Comparison of ENCODE assay signal across 17 cellular contexts in genomic region chr16:70480127-70481105, GRCh38. TPM values are rescaled to one million over a fixed set of nuclear protein-coding genes. Genes with fewer than 3 reads are reported as not detected.
A peak's percentile ranks its signal among the peaks of the same experiment; 100 is the strongest.
DNase-seq lines count a peak whose midpoint lies in the region; FAIRE-seq and TF ChIP-seq lines count a peak whose summit lies in the region.
"Had no signal": no experiment of that assay in that cellular context is flagged by ENCODE, and none has a peak within 500 bp of the region (broad histone marks: within the 10 kb centered on the region; RNA-seq: fewer than 3 reads in every experiment).

No MANE protein-coding gene starts in this region.

- H3K4me3 ChIP-seq in kidney (ENCODE audit: low read length in 2 of 2) = no peak overlapping the region

- intact Hi-C loops in Calu3 (cut with micrococcal nuclease; ENCODE audit: unreplicated experiment) = no loop called here
- intact Hi-C loops in kidney (cut with DNase I) = no loop called here

- peaks cover 14% of the 10 kb centered on the region for H3K4me1 Mint-ChIP-seq in Calu3 (ENCODE audit: low read depth, unreplicated experiment)

- FAIRE-seq in kidney (lab: Jason Lieb, UNC) = no peak
- FAIRE-seq: GM18507, HepG2, urothelium cell line had no signal

- no peaks in the 10 kb centered on the region for H3K9me3 ChIP-seq in kidney (ENCODE audit: control insufficient read depth in 1 of 2, low read length in 2 of 2)
- H3K9me3 ChIP-seq: neutrophil had no signal

- H3K36me3 Mint-ChIP-seq in Calu3 (ENCODE audit: insufficient read depth, unreplicated experiment) = peaks cover 32% of the 10 kb centered on the region

- H3K4me1 ChIP-seq in kidney (ENCODE audit: control insufficient read depth in 1 of 2, insufficient read depth in 1 of 2, low read depth in 1 of 2, low read length in 2 of 2) = peaks cover 0 to 3% of the 10 kb centered on the region in 2 donors

- no peaks in the 10 kb centered on the region for H3K27me3 Mint-ChIP-seq in Calu3 (ENCODE audit: unreplicated experiment)

- H3K36me3 ChIP-seq in kidney (ENCODE audit: control insufficient read depth in 1 of 2, insufficient read depth in 2 of 2, low read length in 2 of 2) = peaks cover 12 to 35% of the 10 kb centered on the region in 2 donors

- no peaks in the 10 kb centered on the region for H3K9me3 Mint-ChIP-seq in Calu3 (ENCODE audit: low read depth, unreplicated experiment)

- no peak overlapping the region for H3K4me3 Mint-ChIP-seq in Calu3 (ENCODE audit: low read depth, unreplicated experiment)

- H3K9ac ChIP-seq in kidney (ENCODE audit: low read length in 2 of 2) = no peak overlapping the region

- no peak overlapping the region for H3K27ac ChIP-seq in kidney (ENCODE audit: low read depth in 2 of 2, low read length in 2 of 2)
- H3K27ac ChIP-seq: brain microvascular endothelial cell, neutrophil had no signal

- DNase-seq in Calu3 = no peak
- peak; percentile 62 for DNase-seq in DMS79 treated with DMSO at 0.1 percent for 48 hours (lab: John Stamatoyannopoulos, UW)
- DNase-seq in NCI-H510A treated with DMSO at 0.1 percent for 48 hours (lab: John Stamatoyannopoulos, UW) = peak; percentile 42
- peak; percentile 61 for DNase-seq in kidney
- DNase-seq in iPS-NIHi7 (ENCODE audit: extremely low spot score) = no peak
- no peak for DNase-seq in activated CD4-positive, alpha-beta T cell treated with anti-CD3 and anti-CD28 coated beads, Interleukin-2, amount 50 U/mL, for 1 hour
- DNase-seq in SIG-M5 treated with dmso at 0.1 percent for 504 hours (lab: John Stamatoyannopoulos, UW; ENCODE audit: unreplicated experiment) = no peak
- no peak for DNase-seq in stimulated activated CD4-positive, alpha-beta T cell treated with anti-CD3 and anti-CD28 coated beads, Interleukin-15, amount 100 ng/mL, for 24 hours
- DNase-seq: brain microvascular endothelial cell; cortex of kidney; glutamatergic neuron; NCI-H146; stimulated activated CD8-positive, alpha-beta memory T cell treated with anti-CD3 and anti-CD28 coated beads, Interleukin-4, amount 100 ng/mL, for 48 hours had no signal

- no peak for TF ChIP-seq CTCF in Calu3 (IDR thresholded peaks at IDR 0.05; ENCODE audit: unreplicated experiment)
- no peak for TF ChIP-seq CTCF in kidney (IDR thresholded peaks at IDR 0.05; ENCODE audit: borderline replicate concordance, extremely low read depth, insufficient read depth)

- TSS peak; percentile 56 for BruUV-seq in Calu3 (replicated peaks; lab: Mats Ljungman, UMichigan)

- no peak overlapping the region for H3K27ac Mint-ChIP-seq in Calu3 (ENCODE audit: unreplicated experiment)

- CTCF ChIA-PET in Calu3 (lab: Charles Lee) = interaction anchor here (0.6 kb wide), 1 partner anchor 63 kb away, joined by 11 read pairs; no protein-coding TSS in a partner anchor

RNA-seq across cellular contexts. Expression of gene FCSK, which starts 26.0 kb away (rescaled TPM):
- total RNA-seq in Calu3 (2022) (27.6 and 29.1 TPM in 2 replicates), kidney (32.5 TPM)
- polyA plus RNA-seq in kidney (ENCODE audit: insufficient read depth, low read depth, low replicate concordance) = 18.7 TPM

RNA-seq across cellular contexts. Expression of gene ST3GAL2, which starts 41.5 kb away (rescaled TPM):
- 9.7 and 10.0 TPM in 2 replicates for total RNA-seq in Calu3 (2022)
- 28.6 TPM for total RNA-seq in kidney
- polyA plus RNA-seq in kidney (ENCODE audit: insufficient read depth, low read depth, low replicate concordance) = 10.6 TPM

RNA-seq across cellular contexts. Expression of gene COG4, which starts 42.9 kb away (rescaled TPM):
- 88.6 and 97.8 TPM in 2 replicates for total RNA-seq in Calu3 (2022)
- 69.7 TPM for total RNA-seq in kidney
- 42.9 TPM for polyA plus RNA-seq in kidney (ENCODE audit: insufficient read depth, low read depth, low replicate concordance)

RNA-seq across cellular contexts. Expression of gene SF3B3, which starts 43.2 kb away (rescaled TPM):
- total RNA-seq in Calu3 (2022) (449 and 463 TPM in 2 replicates), kidney (246 TPM)
- polyA plus RNA-seq in kidney (ENCODE audit: insufficient read depth, low read depth, low replicate concordance) = 92.9 TPM

Comparison
In these comparisons a context has a peak if more than half of its experiments do, and no peak if none do; other contexts are left out.
1. DNase-seq: peak in DMS79 treated with DMSO at 0.1 percent for 48 hours (single experiment), NCI-H510A treated with DMSO at 0.1 percent for 48 hours (single experiment) and kidney (single experiment); none in Calu3 (single experiment), iPS-NIHi7 (single experiment), activated CD4-positive, alpha-beta T cell treated with anti-CD3 and anti-CD28 coated beads, Interleukin-2, amount 50 U/mL, for 1 hour (single experiment), SIG-M5 treated with dmso at 0.1 percent for 504 hours (single experiment) and stimulated activated CD4-positive, alpha-beta T cell treated with anti-CD3 and anti-CD28 coated beads, Interleukin-15, amount 100 ng/mL, for 24 hours (single experiment).